Comparison of ENCODE assay signal across 8 cellular contexts in genomic region chr5:124178050-124178449, GRCh38.
"Had no signal": no experiment of that assay in that cellular context is flagged by ENCODE, and none has a peak within 500 bp of the region (broad histone marks: within the 10 kb centered on the region; RNA-seq: fewer than 3 reads in every experiment).

No MANE protein-coding gene starts in this region.

- H3K4me2 ChIP-seq: KMS-11 had no signal

- H3K4me3 ChIP-seq: K562 had no signal

- ATAC-seq: HepG2, K562 had no signal

- H3K27ac Mint-ChIP-seq: IgD-negative memory B cell had no signal

- H3K4me3 Mint-ChIP-seq: IgD-negative memory B cell had no signal

- H3K27me3 Mint-ChIP-seq: IgD-negative memory B cell had no signal

- DNase-seq: IMR-90, KBM-7, KG1 had no signal

- H3K27ac ChIP-seq: HL-60, KMS-11 had no signal
